ENCODE assay signal across 20 cellular contexts in the genomic region with DNA sequence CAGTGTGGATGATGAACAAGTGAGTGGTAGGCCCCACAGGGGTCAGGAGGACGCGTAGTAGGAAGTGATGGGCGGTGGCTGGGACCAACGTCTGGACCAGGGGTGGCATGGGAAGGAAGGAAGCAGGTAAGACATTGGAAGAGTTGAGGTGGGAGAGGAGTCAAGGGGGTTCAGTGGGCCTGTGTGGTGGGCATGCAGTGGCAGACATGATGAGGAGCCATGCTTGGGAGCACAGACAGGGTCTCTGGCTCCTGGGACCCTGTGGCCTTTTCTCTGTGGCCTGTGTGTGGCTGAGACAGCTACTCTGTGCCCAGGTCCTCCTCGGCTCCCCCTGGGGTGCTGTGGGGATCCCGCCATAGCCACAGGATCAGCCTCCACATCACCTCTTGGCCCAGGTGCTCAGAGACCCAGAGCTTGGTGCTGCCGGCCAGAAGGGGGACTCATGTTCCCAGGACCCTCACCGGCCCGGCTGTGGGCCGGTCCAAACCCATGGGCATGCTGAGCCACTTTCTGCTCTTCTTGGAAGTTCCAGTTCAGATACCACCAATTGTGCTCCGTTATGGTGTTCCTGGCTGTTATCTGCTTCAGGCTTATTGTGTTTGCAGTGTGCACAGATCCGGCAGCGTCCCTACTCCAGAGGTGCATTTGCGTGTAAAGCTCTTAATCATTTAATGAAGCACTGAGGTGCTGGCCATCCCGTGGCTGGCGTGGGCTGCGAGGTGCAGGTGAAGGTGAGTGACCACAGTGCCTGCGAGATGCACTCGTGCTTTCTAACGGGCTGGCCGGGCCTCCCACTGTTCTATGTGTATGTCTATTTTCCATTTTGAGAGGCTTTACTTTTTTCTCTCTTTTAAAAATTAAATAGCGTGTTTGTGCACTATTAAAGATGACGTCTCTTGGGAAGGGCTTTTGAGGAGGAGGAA.
"Had no signal": no experiment of that assay in that cellular context is flagged by ENCODE, and none has a peak within 500 bp of the region (broad histone marks: within the 10 kb centered on the region; RNA-seq: fewer than 3 reads in every experiment).

No MANE protein-coding gene starts in this region.

- H3K27ac ChIP-seq: epithelial cell of prostate, gastrocnemius medialis, ovary, psoas muscle, skin epidermis, spleen had no signal

- H3K4me1 ChIP-seq: gastrocnemius medialis, psoas muscle had no signal

- H3K4me3 ChIP-seq: gastrocnemius medialis, ovary, psoas muscle, skin epidermis, spleen had no signal

- H3K9me3 Mint-ChIP-seq: dendritic cell treated with granulocyte-macrophage colony-stimulating factor and Interleukin-4, amounts not matched to agents 40 ng/mL and 50 ng/mL, for 4 days; endodermal cell; naive thymus-derived CD8-positive, alpha-beta T cell; neural crest cell; stimulated activated naive B cell treated with anti-CD40 and anti-IgM and Interleukin-4, amounts not matched to agents 10 μg/mL and 1 μg/mL and 100 μg/mL, for 72 hours; stimulated activated naive CD8-positive, alpha-beta T cell treated with anti-CD3 and anti-CD28 coated beads, Interleukin-15, Interleukin-2, amounts not matched to agents 100 ng/mL and 50 ng/mL, for 24 hours had no signal

- H3K36me3 Mint-ChIP-seq: naive thymus-derived CD8-positive, alpha-beta T cell; stimulated activated naive B cell treated with anti-CD40 and anti-IgM and Interleukin-4, amounts not matched to agents 10 μg/mL and 1 μg/mL and 100 μg/mL, for 72 hours had no signal

- H3K4me3 Mint-ChIP-seq: dendritic cell treated with granulocyte-macrophage colony-stimulating factor and Interleukin-4, amounts not matched to agents 40 ng/mL and 50 ng/mL, for 4 days; endodermal cell; naive thymus-derived CD8-positive, alpha-beta T cell; neural crest cell; stimulated activated naive B cell treated with anti-CD40 and anti-IgM and Interleukin-4, amounts not matched to agents 10 μg/mL and 1 μg/mL and 100 μg/mL, for 72 hours; stimulated activated naive CD8-positive, alpha-beta T cell treated with anti-CD3 and anti-CD28 coated beads, Interleukin-15, Interleukin-2, amounts not matched to agents 100 ng/mL and 50 ng/mL, for 24 hours had no signal

- H3K4me1 Mint-ChIP-seq: endodermal cell; neural crest cell; stimulated activated naive B cell treated with anti-CD40 and anti-IgM and Interleukin-4, amounts not matched to agents 10 μg/mL and 1 μg/mL and 100 μg/mL, for 72 hours had no signal

- H3K27ac Mint-ChIP-seq: dendritic cell treated with granulocyte-macrophage colony-stimulating factor and Interleukin-4, amounts not matched to agents 40 ng/mL and 50 ng/mL, for 4 days; endodermal cell; stimulated activated naive B cell treated with anti-CD40 and anti-IgM and Interleukin-4, amounts not matched to agents 10 μg/mL and 1 μg/mL and 100 μg/mL, for 72 hours; stimulated activated naive CD8-positive, alpha-beta T cell treated with anti-CD3 and anti-CD28 coated beads, Interleukin-15, Interleukin-2, amounts not matched to agents 100 ng/mL and 50 ng/mL, for 24 hours had no signal

- H3K27me3 ChIP-seq: ovary had no signal

- H3K36me3 ChIP-seq: gastrocnemius medialis, ovary, spleen had no signal

- DNase-seq: central memory CD4-positive, alpha-beta T cell; effector CD8-positive, alpha-beta T cell; endodermal cell; foreskin fibroblast; gastrocnemius medialis; mammary epithelial cell; naive thymus-derived CD8-positive, alpha-beta T cell; ovary; psoas muscle; right cardiac atrium; spleen; stimulated activated CD4-positive, alpha-beta T cell treated with anti-CD3 and anti-CD28 coated beads, Interleukin-4, amount 100 ng/mL, for 4 hours; stimulated activated naive B cell treated with anti-CD40 and anti-IgM and Interleukin-4, amounts not matched to agents 10 μg/mL and 1 μg/mL and 100 μg/mL, for 72 hours; trophoblast cell had no signal

- H3K9me3 ChIP-seq: gastrocnemius medialis, ovary, spleen had no signal

- ATAC-seq: esophagus mucosa; gastrocnemius medialis; naive thymus-derived CD8-positive, alpha-beta T cell; psoas muscle; right cardiac atrium; stimulated activated naive B cell treated with anti-CD40 and anti-IgM and Interleukin-4, amounts not matched to agents 10 μg/mL and 1 μg/mL and 100 μg/mL, for 72 hours had no signal
